9 cellular contexts compared by ENCODE assay signal in genomic region chr16:4200000-4200780, GRCh38. TPM values are rescaled to one million over a fixed set of nuclear protein-coding genes. Genes with fewer than 3 reads are reported as not detected.
A peak's percentile ranks its signal among the peaks of the same experiment; 100 is the strongest.
DNase-seq lines count a peak whose midpoint lies in the region; ATAC-seq and TF ChIP-seq lines count a peak whose summit lies in the region.
"Had no signal": no experiment of that assay in that cellular context is flagged by ENCODE, and none has a peak within 500 bp of the region (broad histone marks: within the 10 kb centered on the region; RNA-seq: fewer than 3 reads in every experiment).

No MANE protein-coding gene starts in this region.

- WGBS in esophagus squamous epithelium, 2 donors = 23 to 37% methylated on average over 11 to 15 of the region's 15 CpGs

- H3K4me1 Mint-ChIP-seq in activated CD4-positive, alpha-beta T cell treated with anti-CD3 and anti-CD28 coated beads for 36 hours = peaks cover 3% of the 10 kb centered on the region
- H3K4me1 Mint-ChIP-seq in WTC11 (peaks cover 2% of the 10 kb centered on the region; the same call in 1 of the 2 replicates), nephron (peaks cover 23% of the 10 kb centered on the region)
- H3K4me1 Mint-ChIP-seq: activated naive CD4-positive, alpha-beta T cell treated with anti-CD3 and anti-CD28 coated beads, Interleukin-2, amount 50 U/mL, for 24 hours had no signal

- CTCF ChIA-PET in activated CD4-positive, alpha-beta T cell treated with anti-CD3 and anti-CD28 coated beads for 36 hours (lab: Charles Lee) = interaction anchor here (0.5 to 0.8 kb wide), 4 partner anchors 25 to 192 kb away, joined by 3 to 7 read pairs (median 4); no protein-coding TSS in a partner anchor
- CTCF ChIA-PET in WTC11 (lab: Charles Lee) = interaction anchor here (0.5 to 1.5 kb wide), 14 partner anchors 9 to 203 kb away, joined by 3 to 28 read pairs (median 3); no protein-coding TSS in a partner anchor

- H3K27ac ChIP-seq in esophagus squamous epithelium = no peak overlapping the region

- TF ChIP-seq CTCF in NB4 (IDR thresholded peaks at IDR 0.05; ENCODE audit: low read depth, low read length) = peak; percentile 45
- no peak for TF ChIP-seq CTCF in WTC11 (IDR thresholded peaks at IDR 0.05)
- peak in 5 of 6 experiments; percentile 62 to 91 (median 74) for TF ChIP-seq CTCF in esophagus squamous epithelium (IDR thresholded peaks at IDR 0.05)
- TF ChIP-seq CTCF in nephron (IDR thresholded peaks at IDR 0.05; ENCODE audit: unreplicated experiment in 3 of 3) = peak; percentile 60 to 75 (median 62)

- H3K27ac Mint-ChIP-seq in activated CD4-positive, alpha-beta T cell treated with anti-CD3 and anti-CD28 coated beads for 36 hours = no peak overlapping the region
- H3K27ac Mint-ChIP-seq in WTC11 (no peak overlapping the region), nephron (peak overlapping the region in 2 of 3 experiments; percentile 60 to 83)
- H3K27ac Mint-ChIP-seq: activated naive CD4-positive, alpha-beta T cell treated with anti-CD3 and anti-CD28 coated beads, Interleukin-2, amount 50 U/mL, for 24 hours had no signal

- peaks cover 0 to 9% (median 8%) of the 10 kb centered on the region in 3 donors for H3K4me1 ChIP-seq in esophagus squamous epithelium

- no peaks in the 10 kb centered on the region for H3K27me3 ChIP-seq in esophagus squamous epithelium

- TF ChIP-seq POLR2A in NB4 (IDR thresholded peaks at IDR 0.05; ENCODE audit: extremely low read depth, insufficient read length) = no peak
- TF ChIP-seq POLR2A in esophagus squamous epithelium (IDR thresholded peaks at IDR 0.05) = no peak

- H3K4me3 ChIP-seq in NB4 (ENCODE audit: low read depth, low read length) (no peak overlapping the region), esophagus squamous epithelium (no peak overlapping the region)

- no peaks in the 10 kb centered on the region for H3K9me3 ChIP-seq in esophagus squamous epithelium

- H3K4me3 Mint-ChIP-seq in activated CD4-positive, alpha-beta T cell treated with anti-CD3 and anti-CD28 coated beads for 36 hours = no peak overlapping the region
- no peak overlapping the region for H3K4me3 Mint-ChIP-seq in WTC11
- peak overlapping the region in 1 of 3 experiments; percentile 34 for H3K4me3 Mint-ChIP-seq in nephron
- H3K4me3 Mint-ChIP-seq: activated naive CD4-positive, alpha-beta T cell treated with anti-CD3 and anti-CD28 coated beads, Interleukin-2, amount 50 U/mL, for 24 hours had no signal

- peak; percentile 55 for ATAC-seq in activated CD4-positive, alpha-beta T cell treated with anti-CD3 and anti-CD28 coated beads for 36 hours
- ATAC-seq in WTC11 = peak; percentile 80
- no peak for ATAC-seq in GM19463 (IDR thresholded peaks at IDR 0.05; ENCODE audit: unreplicated experiment)
- ATAC-seq in GM19351 (IDR thresholded peaks at IDR 0.05; ENCODE audit: unreplicated experiment) = no peak

- POLR2A ChIA-PET in activated CD4-positive, alpha-beta T cell treated with anti-CD3 and anti-CD28 coated beads for 36 hours (lab: Charles Lee) = no interaction called here
- POLR2A ChIA-PET in WTC11 (lab: Charles Lee) = interaction anchor here (0.5 to 1.5 kb wide), 3 partner anchors 98 to 178 kb away, joined by 4 read pairs; no protein-coding TSS in a partner anchor

- intact Hi-C loops in activated CD4-positive, alpha-beta T cell treated with anti-CD3 and anti-CD28 coated beads for 36 hours (cut with DNase I, micrococcal nuclease) = loop anchor here in 1 of 2 experiments (1.0 kb wide), 1 partner anchor 130 kb away; no protein-coding TSS in a partner anchor
- intact Hi-C loops in esophagus squamous epithelium (cut with DNase I) = loop anchor here (5.0 kb wide), 1 partner anchor 47 kb away; no protein-coding TSS in a partner anchor

- no peaks in the 10 kb centered on the region for H3K36me3 Mint-ChIP-seq in activated CD4-positive, alpha-beta T cell treated with anti-CD3 and anti-CD28 coated beads for 36 hours (ENCODE audit: low read depth)
- H3K36me3 Mint-ChIP-seq in WTC11 = no peaks in the 10 kb centered on the region
- no peaks in the 10 kb centered on the region for H3K36me3 Mint-ChIP-seq in nephron (ENCODE audit: low read depth)
- H3K36me3 Mint-ChIP-seq: activated naive CD4-positive, alpha-beta T cell treated with anti-CD3 and anti-CD28 coated beads, Interleukin-2, amount 50 U/mL, for 24 hours had no signal

- H3K27me3 Mint-ChIP-seq in activated CD4-positive, alpha-beta T cell treated with anti-CD3 and anti-CD28 coated beads for 36 hours = peaks cover 4% of the 10 kb centered on the region
- no peaks in the 10 kb centered on the region for H3K27me3 Mint-ChIP-seq in WTC11 (ENCODE audit: low read depth)
- H3K27me3 Mint-ChIP-seq in nephron (ENCODE audit: low read depth) = peaks cover 9% of the 10 kb centered on the region
- H3K27me3 Mint-ChIP-seq: activated naive CD4-positive, alpha-beta T cell treated with anti-CD3 and anti-CD28 coated beads, Interleukin-2, amount 50 U/mL, for 24 hours had no signal

- no peaks in the 10 kb centered on the region for H3K36me3 ChIP-seq in esophagus squamous epithelium

- no peaks in the 10 kb centered on the region for H3K9me3 Mint-ChIP-seq in activated CD4-positive, alpha-beta T cell treated with anti-CD3 and anti-CD28 coated beads for 36 hours (ENCODE audit: low read depth)
- H3K9me3 Mint-ChIP-seq in WTC11 (no peaks in the 10 kb centered on the region), nephron (no peaks in the 10 kb centered on the region)
- H3K9me3 Mint-ChIP-seq: activated naive CD4-positive, alpha-beta T cell treated with anti-CD3 and anti-CD28 coated beads, Interleukin-2, amount 50 U/mL, for 24 hours had no signal

- DNase-seq in activated CD4-positive, alpha-beta T cell treated with anti-CD3 and anti-CD28 coated beads for 36 hours = peak; percentile 53
- DNase-seq in activated CD4-positive, alpha-beta T cell treated with anti-CD3 and anti-CD28 coated beads for 1 hour = no peak
- DNase-seq in NB4 (ENCODE audit: low read depth) = peak; percentile 68
- DNase-seq in WTC11 (ENCODE audit: low spot score) = peak; percentile 74
- DNase-seq in esophagus squamous epithelium (lab: John Stamatoyannopoulos, UW) = no peak

TF ChIP-seq in WTC11, 78 proteins besides CTCF, POLR2A, EP300 and RAD21:
- TF ChIP-seq ESRRA (CRISPR knock-in tag; IDR thresholded peaks at IDR 0.05; ENCODE audit: borderline replicate concordance) (no peak), ZNF423 (CRISPR knock-in tag; IDR thresholded peaks at IDR 0.05) (no peak), AR (CRISPR knock-in tag; IDR thresholded peaks at IDR 0.05) (no peak), ATF2 (CRISPR knock-in tag; IDR thresholded peaks at IDR 0.05; ENCODE audit: borderline replicate concordance, low read depth) (no peak), ZNF263 (CRISPR knock-in tag; IDR thresholded peaks at IDR 0.05; ENCODE audit: low read depth) (no peak)

RNA-seq across cellular contexts. Expression of gene SRL, which starts 41.7 kb away (rescaled TPM):
- not detected for total RNA-seq in activated CD4-positive, alpha-beta T cell treated with anti-CD3 and anti-CD28 coated beads for 36 hours
- total RNA-seq in WTC11 (2021) = 0.11 TPM in 1 of 3 replicates, not detected in the others
- total RNA-seq in esophagus squamous epithelium = 1 to 10 TPM in 1 of 4 donors, under 1 TPM in 2, not detected in 1; 0.04 to 1.8 (median 0.38) TPM

Comparison
In these comparisons a context has a peak if more than half of its experiments do, and no peak if none do; other contexts are left out.
1. DNase-seq: peak in activated CD4-positive, alpha-beta T cell treated with anti-CD3 and anti-CD28 coated beads for 36 hours (single experiment), NB4 (single experiment) and WTC11 (single experiment); none in activated CD4-positive, alpha-beta T cell treated with anti-CD3 and anti-CD28 coated beads for 1 hour (single experiment) and esophagus squamous epithelium (single experiment).
2. ATAC-seq: peak in activated CD4-positive, alpha-beta T cell treated with anti-CD3 and anti-CD28 coated beads for 36 hours (single experiment) and WTC11 (single experiment); none in GM19463 (single experiment) and GM19351 (single experiment).
3. H3K27ac Mint-ChIP-seq: peak in nephron (2 of 3); none in activated CD4-positive, alpha-beta T cell treated with anti-CD3 and anti-CD28 coated beads for 36 hours (single experiment) and WTC11 (single experiment).